Comparison of ENCODE assay signal across 8 cellular contexts in genomic region chr17:56593741-56594527, GRCh38. TPM values are rescaled to one million over a fixed set of nuclear protein-coding genes. Genes with fewer than 3 reads are reported as not detected.
DNase-seq lines count a peak whose midpoint lies in the region; ATAC-seq and TF ChIP-seq lines count a peak whose summit lies in the region.

No MANE protein-coding gene starts in this region.

- DNase-seq in GM10248 (ENCODE audit: extremely low spot score) (peak; percentile 35), KG1 (lab: John Stamatoyannopoulos, UW) (peak; percentile 33), T1000 (lab: John Stamatoyannopoulos, UW) (peak; percentile 64), T47D (ENCODE audit: low read depth in 1 of 2, low spot score in 1 of 2) (peak; percentile 83 to 84), inferior parietal cortex (ENCODE audit: extremely low spot score) (peak; percentile 15), GM19238 (ENCODE audit: insufficient read length, low spot score) (no peak)

- H3K9ac ChIP-seq in skeletal muscle tissue (ENCODE audit: low read depth in 1 of 3, low read length in 3 of 3) = peak overlapping the region; percentile 57 to 80 (median 65)

- TF ChIP-seq CTCF in GM10248 (IDR thresholded peaks at IDR 0.05; ENCODE audit: control extremely low read depth, extremely low read depth, low read depth, missing control alignments) = no peak

- ATAC-seq in HG03378 (IDR thresholded peaks at IDR 0.05; ENCODE audit: unreplicated experiment) = no peak

- H3K36me3 ChIP-seq in skeletal muscle tissue (ENCODE audit: control insufficient read depth in 3 of 3, insufficient read depth in 3 of 3, low read length in 3 of 3) = no peaks in the 10 kb centered on the region

- H3K4me3 ChIP-seq in skeletal muscle tissue (ENCODE audit: low read length in 3 of 3) = peak overlapping the region; percentile 68 to 79 (median 77)

- CTCF ChIA-PET in GM10248 (lab: Yijun Ruan, JAX) = interaction anchor here (0.7 to 5.9 kb wide), 11 partner anchors 10 to 195 kb away, joined by 3 to 44 read pairs (median 5); no protein-coding TSS in a partner anchor

- peak overlapping the region; percentile 25 for H3K27ac ChIP-seq in skeletal muscle tissue (ENCODE audit: low read depth, low read length)

- H3K27me3 ChIP-seq in skeletal muscle tissue (ENCODE audit: control insufficient read depth in 3 of 3, insufficient read depth in 3 of 3, low read length in 3 of 3) = peaks cover 18 to 22% (median 19%) of the 10 kb centered on the region in 3 donors

- in situ Hi-C loops in T47D (cut with HindIII; ENCODE audit: low pct_unique_long_range_greater_than_20kb, low sequenced_read_pairs) = no loop called here

- no peaks in the 10 kb centered on the region for H3K9me3 ChIP-seq in skeletal muscle tissue (ENCODE audit: control insufficient read depth in 3 of 3, low read length in 3 of 3)

- H3K4me1 ChIP-seq in skeletal muscle tissue (ENCODE audit: control insufficient read depth in 3 of 3, insufficient read depth in 3 of 3, low read length in 3 of 3) = peaks cover 25 to 29% (median 28%) of the 10 kb centered on the region in 3 donors

- POLR2A ChIA-PET in GM10248 (lab: Yijun Ruan, JAX) = no interaction called here

RNA-seq across cellular contexts. Expression of gene NOG, which starts 0.4 kb away (rescaled TPM):
- 8.9 TPM for total RNA-seq in skeletal muscle tissue
